ENCODE assay signal across 22 cellular contexts in the genomic region with DNA sequence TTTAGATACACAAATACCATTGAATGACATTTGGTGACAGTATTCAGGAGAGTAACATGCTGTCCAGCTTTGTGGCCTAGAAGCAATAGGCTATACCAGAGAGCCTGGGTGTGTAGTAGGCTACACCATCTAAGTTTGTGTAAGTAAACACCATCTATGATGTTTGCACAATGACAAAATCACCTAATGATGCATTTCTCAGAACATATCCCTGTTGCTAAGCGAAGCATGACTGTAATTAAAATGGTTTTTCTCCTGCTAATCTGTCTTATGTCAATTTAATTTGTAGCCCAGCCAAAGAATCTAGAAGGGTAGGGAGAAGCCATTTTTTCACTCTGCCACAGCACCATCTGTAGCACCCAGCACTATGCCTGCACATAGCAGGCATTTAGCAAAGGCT. TPM values are rescaled to one million over a fixed set of nuclear protein-coding genes. Genes with fewer than 3 reads are reported as not detected.
DNase-seq lines count a peak whose midpoint lies in the region; ATAC-seq and TF ChIP-seq lines count a peak whose summit lies in the region.
"Had no signal": no experiment of that assay in that cellular context is flagged by ENCODE, and none has a peak within 500 bp of the region (broad histone marks: within the 10 kb centered on the region; RNA-seq: fewer than 3 reads in every experiment).

No MANE protein-coding gene starts in this region.

- ATAC-seq in left colon (peak; percentile 68), GM18868 (IDR thresholded peaks at IDR 0.05; ENCODE audit: unreplicated experiment) (no peak)
- ATAC-seq: activated CD4-positive, CD25-positive, alpha-beta regulatory T cell treated with anti-CD3 and anti-CD28 coated beads, Interleukin-2, amount 50 U/mL, for 24 hours; activated CD8-positive, alpha-beta T cell treated with anti-CD3 and anti-CD28 coated beads, Interleukin-2, amount 10 ng/mL, durations not matched to agents 7 days and 5 days; right cardiac atrium had no signal

- intact Hi-C loops in left colon (cut with DNase I, micrococcal nuclease) = no loop called here
- intact Hi-C loops in sigmoid colon (cut with DNase I) = no loop called here

- no peaks in the 10 kb centered on the region for H3K9me3 ChIP-seq in sigmoid colon
- H3K9me3 ChIP-seq: MG63, upper lobe of left lung had no signal

- peaks cover 0 to 2% (median 1%) of the 10 kb centered on the region in 4 donors for H3K4me1 ChIP-seq in sigmoid colon

- TF ChIP-seq POLR2A in sigmoid colon (IDR thresholded peaks at IDR 0.05) = no peak

- no peaks in the 10 kb centered on the region for H3K36me3 ChIP-seq in sigmoid colon
- H3K36me3 ChIP-seq: MG63, upper lobe of left lung had no signal

- no peak for TF ChIP-seq EP300 in sigmoid colon (IDR thresholded peaks at IDR 0.05)

- no peak overlapping the region for H3K27ac ChIP-seq in sigmoid colon
- H3K27ac ChIP-seq: C4-2B, upper lobe of left lung had no signal

- H3K27me3 ChIP-seq in sigmoid colon = no peaks in the 10 kb centered on the region
- H3K27me3 ChIP-seq: upper lobe of left lung had no signal

- WGBS in sigmoid colon, 2 donors = 35 to 75% methylated on average over 1 of the region's 1 CpG

- no peak for TF ChIP-seq CTCF in sigmoid colon (IDR thresholded peaks at IDR 0.05)

- no peak overlapping the region for H3K4me3 ChIP-seq in sigmoid colon
- H3K4me3 ChIP-seq: MG63, upper lobe of left lung had no signal

- DNase-seq in NCI-H2196 (lab: John Stamatoyannopoulos, UW; ENCODE audit: unreplicated experiment) (peak; percentile 13), NCI-H2196 treated with DMSO at 0.1 percent for 48 hours (lab: John Stamatoyannopoulos, UW; ENCODE audit: unreplicated experiment) (no peak), NCI-H69 (lab: John Stamatoyannopoulos, UW) (peak; percentile 94), left colon (no peak), sigmoid colon (peak; percentile 2), SKM-1 (lab: John Stamatoyannopoulos, UW; ENCODE audit: unreplicated experiment) (no peak), activated gamma-delta T cell treated with Interleukin-2 at 50 U/mL for 16 hours (no peak)
- DNase-seq: activated CD8-positive, alpha-beta T cell treated with anti-CD3 and anti-CD28 coated beads, Interleukin-2, amount 10 ng/mL, durations not matched to agents 7 days and 5 days; mammary epithelial cell; MG63; NCI-H1930; NCI-H510A; right cardiac atrium; T1000; upper lobe of left lung had no signal

RNA-seq across cellular contexts. Expression of a gene that starts 2.0 kb away (rescaled TPM):
- under 1 TPM in 1 of 2 donors, not detected in 1; 0.28 TPM for total RNA-seq in left colon
- not detected for total RNA-seq in sigmoid colon
- polyA plus RNA-seq in sigmoid colon = 1 to 10 TPM in 1 of 3 donors, not detected in 2; 2.6 TPM
- total RNA-seq: fibroblast of lung, glomerular endothelial cell, mammary epithelial cell, osteocyte, right cardiac atrium had no signal
- polyA plus RNA-seq: fibroblast of lung, mammary epithelial cell, right cardiac atrium had no signal

RNA-seq across cellular contexts. Expression of a gene that starts 5.1 kb away (rescaled TPM):
- total RNA-seq in left colon (10 to 100 TPM in 1 of 2 donors, 1 to 10 TPM in 1; 2.8 to 10.5 TPM), sigmoid colon (under 1 TPM in 3 of 4 donors, not detected in 1; 0.55 to 0.81 (median 0.71) TPM)
- 10 to 100 TPM in 1 of 3 donors, under 1 TPM in 2; 0.60 to 11.2 (median 0.92) TPM for polyA plus RNA-seq in sigmoid colon

RNA-seq across cellular contexts. Expression of a gene that starts 14.1 kb away (rescaled TPM):
- total RNA-seq in left colon (10 to 100 TPM; 78.0 to 87.7 TPM), sigmoid colon (100 to 1,000 TPM in 1 of 4 donors, 10 to 100 TPM in 3; 59.3 to 113 (median 67.2) TPM)
- 10 to 100 TPM; 80.8 to 91.6 (median 84.1) TPM for polyA plus RNA-seq in sigmoid colon

RNA-seq across cellular contexts. Expression of a gene that starts 23.8 kb away (rescaled TPM):
- total RNA-seq in left colon (10 to 100 TPM; 13.8 to 20.1 TPM), sigmoid colon (10 to 100 TPM; 12.2 to 22.9 (median 17.3) TPM)
- 10 to 100 TPM; 10.2 to 32.9 (median 18.0) TPM for polyA plus RNA-seq in sigmoid colon

RNA-seq across cellular contexts. Expression of a gene that starts 41.7 kb away (rescaled TPM):
- total RNA-seq in left colon = not detected
- 1 to 10 TPM in 1 of 4 donors, under 1 TPM in 1, not detected in 2; 0.71 to 1.2 TPM for total RNA-seq in sigmoid colon
- polyA plus RNA-seq in sigmoid colon = under 1 TPM in 1 of 3 donors, not detected in 2; 0.10 TPM
- total RNA-seq: activated CD8-positive, alpha-beta T cell treated with anti-CD3 and anti-CD28 coated beads, Interleukin-2, amount 10 ng/mL, durations not matched to agents 7 days and 5 days; fibroblast of lung; glomerular endothelial cell; mammary epithelial cell; myocyte had no signal
- polyA plus RNA-seq: fibroblast of lung, mammary epithelial cell had no signal

Comparison
In these comparisons a context has a peak if more than half of its experiments do, and no peak if none do; other contexts are left out.
1. DNase-seq: peak in NCI-H2196 (single experiment), NCI-H69 (single experiment) and sigmoid colon (single experiment); none in NCI-H2196 treated with DMSO at 0.1 percent for 48 hours (single experiment), left colon (0 of 2), SKM-1 (single experiment) and activated gamma-delta T cell treated with Interleukin-2 at 50 U/mL for 16 hours (single experiment).